ENCODE assay signal across 24 cellular contexts in the genomic region with DNA sequence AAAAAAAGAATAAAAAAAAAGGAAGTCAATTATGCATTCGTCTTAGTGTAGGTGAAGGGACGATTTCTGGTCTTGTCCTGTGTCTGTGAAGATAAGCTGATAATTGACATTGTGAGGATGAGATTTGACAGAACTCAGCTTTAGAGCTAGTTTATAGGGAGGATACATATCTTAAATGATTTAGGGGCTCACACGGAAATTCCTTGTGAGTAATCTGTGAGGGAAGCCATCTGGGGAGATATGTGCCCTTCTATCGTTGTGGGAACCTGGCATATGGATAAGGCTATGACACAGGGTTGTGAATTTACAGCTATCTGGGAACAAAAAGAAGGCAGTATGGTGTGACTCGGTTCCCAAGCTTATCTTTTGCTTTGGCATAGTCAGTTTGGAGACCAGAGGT.
"Had no signal": no experiment of that assay in that cellular context is flagged by ENCODE, and none has a peak within 500 bp of the region (broad histone marks: within the 10 kb centered on the region; RNA-seq: fewer than 3 reads in every experiment).

No MANE protein-coding gene starts in this region.

- H3K9me3 ChIP-seq: ascending aorta, breast epithelium, lower lobe of right lung, neutrophil, right lobe of liver, stomach had no signal

- H3K36me3 ChIP-seq: breast epithelium, right lobe of liver had no signal

- DNase-seq: activated CD4-positive, alpha-beta T cell treated with anti-CD3 and anti-CD28 coated beads, Interleukin-2, amount 50 U/mL, for 1 hour; activated CD4-positive, CD25-positive, alpha-beta regulatory T cell treated with anti-CD3 and anti-CD28 coated beads, Interleukin-2, amount 50 U/mL, for 72 hours; activated CD8-positive, alpha-beta memory T cell treated with anti-CD3 and anti-CD28 coated beads for 24 hours; activated CD8-positive, alpha-beta memory T cell treated with anti-CD3 and anti-CD28 coated beads, Interleukin-2, amount 50 U/mL, for 48 hours; activated effector memory CD4-positive, alpha-beta T cell treated with anti-CD3 and anti-CD28 coated beads, Interleukin-2, amount 50 U/mL, for 16 hours; activated naive CD4-positive, alpha-beta T cell treated with anti-CD3 and anti-CD28 coated beads, Interleukin-2, amount 50 U/mL, for 16 hours; activated T-cell treated with anti-CD3 and anti-CD28 coated beads, Interleukin-2, amount 50 U/mL, for 48 hours; cerebellar nuclear complex; effector CD4-positive, alpha-beta T cell; foreskin fibroblast; lower lobe of right lung; right lobe of liver; stimulated activated CD4-positive, alpha-beta T cell treated with anti-CD3 and anti-CD28 coated beads, Interleukin-4, amount 100 ng/mL, for 24 hours; stomach; trophoblast cell had no signal

- H3K4me1 ChIP-seq: ascending aorta, breast epithelium, lower lobe of right lung, parathyroid adenoma, right lobe of liver, stomach had no signal

- H3K27me3 Mint-ChIP-seq: natural killer cell treated with Interleukin-12 subunit alpha and Interleukin-12 subunit beta and Interleukin-15 and Interleukin-18, amount 100 ng/mL, for 72 hours had no signal

- H3K4me3 ChIP-seq: ascending aorta, breast epithelium, hepatocyte, lower lobe of right lung, right lobe of liver, smooth muscle cell, stomach had no signal

- H3K27me3 ChIP-seq: ascending aorta, breast epithelium, hepatocyte, neutrophil, right lobe of liver, stomach had no signal

- ATAC-seq: esophagus mucosa; lower lobe of right lung; natural killer cell treated with Interleukin-12 subunit alpha and Interleukin-12 subunit beta and Interleukin-15 and Interleukin-18, amount 100 ng/mL, for 72 hours; right lobe of liver; stimulated activated effector memory CD8-positive, alpha-beta T cell treated with anti-CD3 and anti-CD28 coated beads, Interleukin-12 subunit alpha, Interleukin-12 subunit beta, amount 100 ng/mL, for 72 hours had no signal

- H3K27ac ChIP-seq: ascending aorta, breast epithelium, hepatocyte, lower lobe of right lung, neutrophil, parathyroid adenoma, right lobe of liver, stomach had no signal

- H3K4me3 Mint-ChIP-seq: natural killer cell treated with Interleukin-12 subunit alpha and Interleukin-12 subunit beta and Interleukin-15 and Interleukin-18, amount 100 ng/mL, for 72 hours; stimulated activated effector memory CD8-positive, alpha-beta T cell treated with anti-CD3 and anti-CD28 coated beads, Interleukin-12 subunit alpha, Interleukin-12 subunit beta, amount 100 ng/mL, for 72 hours had no signal
